In the genomic region with DNA sequence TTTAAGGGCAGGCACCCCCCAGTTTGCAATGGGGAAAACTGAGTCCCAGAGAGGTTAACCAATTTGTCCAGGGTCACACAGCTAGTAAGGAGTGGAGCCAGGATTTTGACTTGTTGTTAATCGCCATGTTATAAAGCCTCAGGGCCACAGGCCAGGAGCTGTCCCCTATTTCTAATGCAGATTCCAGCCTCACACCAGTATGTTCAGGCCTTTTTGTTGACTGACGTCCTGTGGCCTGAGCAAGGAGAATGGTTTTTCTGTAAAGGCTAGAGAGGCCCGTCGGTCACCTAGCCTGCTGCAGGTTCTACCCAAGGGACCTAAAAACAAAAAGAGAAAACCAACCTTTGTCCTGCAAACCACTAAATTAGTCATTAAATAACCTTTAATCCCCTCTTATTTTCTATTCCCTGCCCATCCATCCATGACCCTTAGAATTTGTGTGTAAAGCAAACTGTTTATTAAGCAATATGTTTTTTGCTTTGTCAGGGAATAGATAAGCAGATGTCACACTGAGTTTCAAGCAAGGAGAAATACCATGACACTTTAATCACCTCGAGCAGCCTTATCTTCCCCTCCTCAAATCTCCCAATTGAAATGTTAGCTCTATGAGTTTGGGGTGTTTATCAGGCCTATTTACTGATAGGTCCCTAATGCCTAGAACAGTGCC, we compare ENCODE assay signal across 1 cellular context.
A peak's percentile ranks its signal among the peaks of the same experiment; 100 is the strongest.
TF ChIP-seq lines count a peak whose summit lies in the region.

No MANE protein-coding gene starts in this region.

TF ChIP-seq in HepG2, 621 proteins besides CTCF, POLR2A, EP300 and RAD21 (continued from another document and continues in another):
- no peak for TF ChIP-seq HIC2 (CRISPR knock-in tag; IDR thresholded peaks at IDR 0.05; ENCODE audit: low read depth)
- no peak for TF ChIP-seq POGZ (CRISPR knock-in tag; IDR thresholded peaks at IDR 0.05)
- no peak for TF ChIP-seq TGIF2 (CRISPR knock-in tag; IDR thresholded peaks at IDR 0.05)
- TF ChIP-seq ZFP36L1 (CRISPR knock-in tag; IDR thresholded peaks at IDR 0.05): no peak
- TF ChIP-seq FOXA3 (CRISPR knock-in tag; IDR thresholded peaks at IDR 0.05): peak; percentile 52
- no peak for TF ChIP-seq SNAPC2 (CRISPR knock-in tag; IDR thresholded peaks at IDR 0.05)
- no peak for TF ChIP-seq TMF1 (CRISPR knock-in tag; IDR thresholded peaks at IDR 0.05; ENCODE audit: low read depth)
- TF ChIP-seq ARID2 (CRISPR knock-in tag; IDR thresholded peaks at IDR 0.05; ENCODE audit: borderline replicate concordance): no peak
- TF ChIP-seq, protein P1, sequence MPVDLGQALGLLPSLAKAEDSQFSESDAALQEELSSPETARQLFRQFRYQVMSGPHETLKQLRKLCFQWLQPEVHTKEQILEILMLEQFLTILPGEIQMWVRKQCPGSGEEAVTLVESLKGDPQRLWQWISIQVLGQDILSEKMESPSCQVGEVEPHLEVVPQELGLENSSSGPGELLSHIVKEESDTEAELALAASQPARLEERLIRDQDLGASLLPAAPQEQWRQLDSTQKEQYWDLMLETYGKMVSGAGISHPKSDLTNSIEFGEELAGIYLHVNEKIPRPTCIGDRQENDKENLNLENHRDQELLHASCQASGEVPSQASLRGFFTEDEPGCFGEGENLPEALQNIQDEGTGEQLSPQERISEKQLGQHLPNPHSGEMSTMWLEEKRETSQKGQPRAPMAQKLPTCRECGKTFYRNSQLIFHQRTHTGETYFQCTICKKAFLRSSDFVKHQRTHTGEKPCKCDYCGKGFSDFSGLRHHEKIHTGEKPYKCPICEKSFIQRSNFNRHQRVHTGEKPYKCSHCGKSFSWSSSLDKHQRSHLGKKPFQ (CRISPR knock-in tag; IDR thresholded peaks at IDR 0.05; ENCODE audit: insufficient replicate concordance): no peak
- TF ChIP-seq CREB3 (CRISPR knock-in tag; IDR thresholded peaks at IDR 0.05): no peak
- TF ChIP-seq HDAC2 (CRISPR knock-in tag; IDR thresholded peaks at IDR 0.05): peak; percentile 46; the same call in 1 of the 2 replicates
- no peak; the same call in none of the 2 replicates for TF ChIP-seq GATA4 (IDR thresholded peaks at IDR 0.05; ENCODE audit: borderline replicate concordance, low read depth)
- no peak for TF ChIP-seq FOXK2 (IDR thresholded peaks at IDR 0.05)
- peak; percentile 83 for TF ChIP-seq PHF21A (CRISPR knock-in tag; IDR thresholded peaks at IDR 0.05)
- TF ChIP-seq ZNF253 (CRISPR knock-in tag; IDR thresholded peaks at IDR 0.05; ENCODE audit: borderline replicate concordance): no peak
- TF ChIP-seq, protein P2, sequence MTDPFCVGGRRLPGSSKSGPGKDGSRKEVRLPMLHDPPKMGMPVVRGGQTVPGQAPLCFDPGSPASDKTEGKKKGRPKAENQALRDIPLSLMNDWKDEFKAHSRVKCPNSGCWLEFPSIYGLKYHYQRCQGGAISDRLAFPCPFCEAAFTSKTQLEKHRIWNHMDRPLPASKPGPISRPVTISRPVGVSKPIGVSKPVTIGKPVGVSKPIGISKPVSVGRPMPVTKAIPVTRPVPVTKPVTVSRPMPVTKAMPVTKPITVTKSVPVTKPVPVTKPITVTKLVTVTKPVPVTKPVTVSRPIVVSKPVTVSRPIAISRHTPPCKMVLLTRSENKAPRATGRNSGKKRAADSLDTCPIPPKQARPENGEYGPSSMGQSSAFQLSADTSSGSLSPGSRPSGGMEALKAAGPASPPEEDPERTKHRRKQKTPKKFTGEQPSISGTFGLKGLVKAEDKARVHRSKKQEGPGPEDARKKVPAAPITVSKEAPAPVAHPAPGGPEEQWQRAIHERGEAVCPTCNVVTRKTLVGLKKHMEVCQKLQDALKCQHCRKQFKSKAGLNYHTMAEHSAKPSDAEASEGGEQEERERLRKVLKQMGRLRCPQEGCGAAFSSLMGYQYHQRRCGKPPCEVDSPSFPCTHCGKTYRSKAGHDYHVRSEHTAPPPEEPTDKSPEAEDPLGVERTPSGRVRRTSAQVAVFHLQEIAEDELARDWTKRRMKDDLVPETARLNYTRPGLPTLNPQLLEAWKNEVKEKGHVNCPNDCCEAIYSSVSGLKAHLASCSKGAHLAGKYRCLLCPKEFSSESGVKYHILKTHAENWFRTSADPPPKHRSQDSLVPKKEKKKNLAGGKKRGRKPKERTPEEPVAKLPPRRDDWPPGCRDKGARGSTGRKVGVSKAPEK (CRISPR knock-in tag; IDR thresholded peaks at IDR 0.05; ENCODE audit: borderline replicate concordance): no peak
- no peak for TF ChIP-seq ZNF816 (CRISPR knock-in tag; IDR thresholded peaks at IDR 0.05; ENCODE audit: borderline replicate concordance)
- TF ChIP-seq PAF1 (CRISPR knock-in tag; IDR thresholded peaks at IDR 0.05): no peak
- TF ChIP-seq TOE1 (CRISPR knock-in tag; IDR thresholded peaks at IDR 0.05): no peak
- 0 out of 2 replicates have a peak, but pooled peaks have one; percentile 26 for TF ChIP-seq ERF (CRISPR knock-in tag; IDR thresholded peaks at IDR 0.05)
- no peak for TF ChIP-seq ATF1 (CRISPR knock-in tag; IDR thresholded peaks at IDR 0.05)
- no peak for TF ChIP-seq NPAS2 (CRISPR knock-in tag; IDR thresholded peaks at IDR 0.05; ENCODE audit: borderline replicate concordance)
- TF ChIP-seq XRCC5 (optimal IDR thresholded peaks at IDR 0.05; ENCODE audit: low read length): no peak
- no peak for TF ChIP-seq MLLT10 (CRISPR knock-in tag; IDR thresholded peaks at IDR 0.05)
- no peak for TF ChIP-seq ZBTB8A (CRISPR knock-in tag; IDR thresholded peaks at IDR 0.05; ENCODE audit: borderline replicate concordance, low read depth)
- no peak for TF ChIP-seq ZNF501 (CRISPR knock-in tag; IDR thresholded peaks at IDR 0.05)
- TF ChIP-seq TARDBP (CRISPR knock-in tag; IDR thresholded peaks at IDR 0.05): peak; percentile 60
- TF ChIP-seq FOXJ3 (CRISPR knock-in tag; IDR thresholded peaks at IDR 0.05; ENCODE audit: borderline replicate concordance): no peak; the same call in 1 of the 2 replicates
- peak; percentile 40; the same call in 1 of the 2 replicates for TF ChIP-seq RXRB (CRISPR knock-in tag; IDR thresholded peaks at IDR 0.05; ENCODE audit: borderline replicate concordance)
- TF ChIP-seq TFDP2 (CRISPR knock-in tag; IDR thresholded peaks at IDR 0.05): no peak
- TF ChIP-seq CHCHD3 (CRISPR knock-in tag; IDR thresholded peaks at IDR 0.05): no peak
- TF ChIP-seq ZSCAN30 (CRISPR knock-in tag; IDR thresholded peaks at IDR 0.05): no peak
- TF ChIP-seq ZNF577 (CRISPR knock-in tag; IDR thresholded peaks at IDR 0.05; ENCODE audit: borderline replicate concordance, low read depth): no peak
- no peak for TF ChIP-seq ATRX (CRISPR knock-in tag; IDR thresholded peaks at IDR 0.05; ENCODE audit: borderline replicate concordance)
- TF ChIP-seq ATAD3A (CRISPR knock-in tag; IDR thresholded peaks at IDR 0.05): no peak
- no peak for TF ChIP-seq PHF5A (CRISPR knock-in tag; IDR thresholded peaks at IDR 0.05; ENCODE audit: low read depth, unreplicated experiment)
- no peak for TF ChIP-seq ZNF674 (CRISPR knock-in tag; IDR thresholded peaks at IDR 0.05; ENCODE audit: low read depth)
- TF ChIP-seq, protein P3, sequence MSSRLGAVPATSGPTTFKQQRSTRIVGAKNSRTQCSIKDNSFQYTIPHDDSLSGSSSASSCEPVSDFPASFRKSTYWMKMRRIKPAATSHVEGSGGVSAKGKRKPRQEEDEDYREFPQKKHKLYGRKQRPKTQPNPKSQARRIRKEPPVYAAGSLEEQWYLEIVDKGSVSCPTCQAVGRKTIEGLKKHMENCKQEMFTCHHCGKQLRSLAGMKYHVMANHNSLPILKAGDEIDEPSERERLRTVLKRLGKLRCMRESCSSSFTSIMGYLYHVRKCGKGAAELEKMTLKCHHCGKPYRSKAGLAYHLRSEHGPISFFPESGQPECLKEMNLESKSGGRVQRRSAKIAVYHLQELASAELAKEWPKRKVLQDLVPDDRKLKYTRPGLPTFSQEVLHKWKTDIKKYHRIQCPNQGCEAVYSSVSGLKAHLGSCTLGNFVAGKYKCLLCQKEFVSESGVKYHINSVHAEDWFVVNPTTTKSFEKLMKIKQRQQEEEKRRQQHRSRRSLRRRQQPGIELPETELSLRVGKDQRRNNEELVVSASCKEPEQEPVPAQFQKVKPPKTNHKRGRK (CRISPR knock-in tag; IDR thresholded peaks at IDR 0.05): no peak
- no peak for TF ChIP-seq DR1 (CRISPR knock-in tag; IDR thresholded peaks at IDR 0.05)
- TF ChIP-seq GTF2F1 (IDR thresholded peaks at IDR 0.05; ENCODE audit: low read length): no peak
- TF ChIP-seq THYN1 (CRISPR knock-in tag; IDR thresholded peaks at IDR 0.05; ENCODE audit: borderline replicate concordance, low read depth): no peak
- TF ChIP-seq, protein P4, sequence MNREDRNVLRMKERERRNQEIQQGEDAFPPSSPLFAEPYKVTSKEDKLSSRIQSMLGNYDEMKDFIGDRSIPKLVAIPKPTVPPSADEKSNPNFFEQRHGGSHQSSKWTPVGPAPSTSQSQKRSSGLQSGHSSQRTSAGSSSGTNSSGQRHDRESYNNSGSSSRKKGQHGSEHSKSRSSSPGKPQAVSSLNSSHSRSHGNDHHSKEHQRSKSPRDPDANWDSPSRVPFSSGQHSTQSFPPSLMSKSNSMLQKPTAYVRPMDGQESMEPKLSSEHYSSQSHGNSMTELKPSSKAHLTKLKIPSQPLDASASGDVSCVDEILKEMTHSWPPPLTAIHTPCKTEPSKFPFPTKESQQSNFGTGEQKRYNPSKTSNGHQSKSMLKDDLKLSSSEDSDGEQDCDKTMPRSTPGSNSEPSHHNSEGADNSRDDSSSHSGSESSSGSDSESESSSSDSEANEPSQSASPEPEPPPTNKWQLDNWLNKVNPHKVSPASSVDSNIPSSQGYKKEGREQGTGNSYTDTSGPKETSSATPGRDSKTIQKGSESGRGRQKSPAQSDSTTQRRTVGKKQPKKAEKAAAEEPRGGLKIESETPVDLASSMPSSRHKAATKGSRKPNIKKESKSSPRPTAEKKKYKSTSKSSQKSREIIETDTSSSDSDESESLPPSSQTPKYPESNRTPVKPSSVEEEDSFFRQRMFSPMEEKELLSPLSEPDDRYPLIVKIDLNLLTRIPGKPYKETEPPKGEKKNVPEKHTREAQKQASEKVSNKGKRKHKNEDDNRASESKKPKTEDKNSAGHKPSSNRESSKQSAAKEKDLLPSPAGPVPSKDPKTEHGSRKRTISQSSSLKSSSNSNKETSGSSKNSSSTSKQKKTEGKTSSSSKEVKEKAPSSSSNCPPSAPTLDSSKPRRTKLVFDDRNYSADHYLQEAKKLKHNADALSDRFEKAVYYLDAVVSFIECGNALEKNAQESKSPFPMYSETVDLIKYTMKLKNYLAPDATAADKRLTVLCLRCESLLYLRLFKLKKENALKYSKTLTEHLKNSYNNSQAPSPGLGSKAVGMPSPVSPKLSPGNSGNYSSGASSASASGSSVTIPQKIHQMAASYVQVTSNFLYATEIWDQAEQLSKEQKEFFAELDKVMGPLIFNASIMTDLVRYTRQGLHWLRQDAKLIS (CRISPR knock-in tag; IDR thresholded peaks at IDR 0.05): no peak
- no peak for TF ChIP-seq ZNF503 (CRISPR knock-in tag; IDR thresholded peaks at IDR 0.05)
- no peak for TF ChIP-seq ZFP91 (CRISPR knock-in tag; IDR thresholded peaks at IDR 0.05; ENCODE audit: borderline replicate concordance)
